8 cellular contexts compared by ENCODE assay signal in the genomic region with DNA sequence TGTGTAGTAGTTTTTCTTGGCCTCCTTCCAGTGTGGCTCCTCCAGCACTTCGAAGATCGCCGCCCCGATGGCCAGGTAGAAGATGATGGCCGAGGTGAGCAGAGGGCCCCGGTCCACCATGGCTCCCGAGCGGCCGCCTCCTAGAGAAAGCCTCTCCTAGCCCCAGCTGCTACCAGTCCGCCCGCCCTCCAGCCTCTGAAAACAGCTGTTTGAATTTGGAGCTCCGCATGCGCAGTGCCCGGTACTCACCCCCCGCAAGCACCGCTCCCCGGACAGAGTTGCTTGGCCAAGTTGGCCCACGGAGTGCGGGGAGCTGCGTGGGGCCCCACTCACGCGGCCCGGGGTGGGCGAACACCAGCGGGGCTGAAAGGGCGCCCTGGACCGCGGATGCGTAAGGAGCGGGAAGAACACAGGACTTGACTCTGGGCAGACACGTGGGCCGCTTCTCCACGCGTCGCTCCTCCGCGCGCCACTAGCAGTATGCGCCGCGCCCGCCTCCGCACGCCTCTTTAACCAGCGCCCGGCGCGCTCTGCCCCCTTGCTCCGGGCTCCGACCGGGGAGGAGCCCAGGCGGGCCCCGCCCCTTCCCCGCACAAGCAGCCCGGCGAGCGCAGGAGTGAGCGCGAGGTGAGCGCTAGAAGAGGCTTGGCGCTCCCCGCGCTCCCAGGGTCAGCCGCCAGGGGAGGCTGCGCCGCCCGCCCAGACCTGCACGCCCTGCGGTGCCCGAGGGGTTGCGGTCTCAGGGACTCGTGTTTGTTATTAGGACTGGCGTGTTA.
DNase-seq lines count a peak whose midpoint lies in the region; ATAC-seq and TF ChIP-seq lines count a peak whose summit lies in the region.

A gene with protein sequence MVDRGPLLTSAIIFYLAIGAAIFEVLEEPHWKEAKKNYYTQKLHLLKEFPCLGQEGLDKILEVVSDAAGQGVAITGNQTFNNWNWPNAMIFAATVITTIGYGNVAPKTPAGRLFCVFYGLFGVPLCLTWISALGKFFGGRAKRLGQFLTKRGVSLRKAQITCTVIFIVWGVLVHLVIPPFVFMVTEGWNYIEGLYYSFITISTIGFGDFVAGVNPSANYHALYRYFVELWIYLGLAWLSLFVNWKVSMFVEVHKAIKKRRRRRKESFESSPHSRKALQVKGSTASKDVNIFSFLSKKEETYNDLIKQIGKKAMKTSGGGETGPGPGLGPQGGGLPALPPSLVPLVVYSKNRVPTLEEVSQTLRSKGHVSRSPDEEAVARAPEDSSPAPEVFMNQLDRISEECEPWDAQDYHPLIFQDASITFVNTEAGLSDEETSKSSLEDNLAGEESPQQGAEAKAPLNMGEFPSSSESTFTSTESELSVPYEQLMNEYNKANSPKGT (minus strand): TSS at position 484 of the 776 bp plus-strand sequence. CDS start 364 bp downstream, at position 120.

- H3K4me1 ChIP-seq in muscle layer of duodenum (ENCODE audit: control insufficient read depth in 1 of 2, insufficient read depth in 2 of 2, low read length in 2 of 2), result peaks cover 4 to 28% of the 10 kb centered on the region in 2 donors

- peak; percentile 74 for TF ChIP-seq POLR2A in erythroblast (IDR thresholded peaks at IDR 0.05; ENCODE audit: low read length)

- no peaks in the 10 kb centered on the region for H3K9me3 ChIP-seq in muscle layer of duodenum (ENCODE audit: control insufficient read depth in 1 of 2, low read length in 2 of 2)

- DNase-seq in GM13976 (ENCODE audit: low spot score), result peak; percentile 90
- peak; percentile 72 to 94 for DNase-seq in NCI-H526 (lab: John Stamatoyannopoulos, UW)
- DNase-seq in activated CD8-positive, alpha-beta memory T cell treated with anti-CD3 and anti-CD28 coated beads for 48 hours (ENCODE audit: low read depth in 2 of 3, low spot score in 2 of 3), result peak; percentile 61 to 78 (median 64)
- peak; percentile 89 to 90 for DNase-seq in erythroblast (lab: John Stamatoyannopoulos, UW)
- peak; percentile 68 to 82 for DNase-seq in stimulated activated CD8-positive, alpha-beta memory T cell treated with anti-CD3 and anti-CD28 coated beads, Interleukin-7, amount 100 ng/mL, for 4 hours (ENCODE audit: low read depth in 2 of 2)
- no peak for DNase-seq in GDM1 (lab: John Stamatoyannopoulos, UW)

- in situ Hi-C loops in GM13976 (cut with MboI; ENCODE audit: low sequenced_read_pairs, unreplicated experiment), result no loop called here

- ATAC-seq in HG03066 (IDR thresholded peaks at IDR 0.05; ENCODE audit: low read depth, unreplicated experiment), result peak; percentile 64

- peak within 1 kb of the TSS; percentile 71 for H3K27ac ChIP-seq in muscle layer of duodenum (ENCODE audit: low read length)

- peak within 1 kb of the TSS; percentile 69 to 76 for H3K4me3 ChIP-seq in muscle layer of duodenum (ENCODE audit: low read depth in 1 of 2, low read length in 2 of 2)

- TF ChIP-seq CTCF in GM13976 (IDR thresholded peaks at IDR 0.05; ENCODE audit: borderline replicate concordance, control extremely low read depth, extremely low read depth, insufficient read depth, missing control alignments), result peak; percentile 6

- no peaks in the 10 kb centered on the region for H3K36me3 ChIP-seq in muscle layer of duodenum (ENCODE audit: control insufficient read depth in 1 of 2, insufficient read depth in 2 of 2, low read length in 2 of 2)

- H3K27me3 ChIP-seq in muscle layer of duodenum (ENCODE audit: low read depth, low read length), result peaks cover 4% of the 10 kb centered on the region
